30 cellular contexts compared by ENCODE assay signal in the genomic region with DNA sequence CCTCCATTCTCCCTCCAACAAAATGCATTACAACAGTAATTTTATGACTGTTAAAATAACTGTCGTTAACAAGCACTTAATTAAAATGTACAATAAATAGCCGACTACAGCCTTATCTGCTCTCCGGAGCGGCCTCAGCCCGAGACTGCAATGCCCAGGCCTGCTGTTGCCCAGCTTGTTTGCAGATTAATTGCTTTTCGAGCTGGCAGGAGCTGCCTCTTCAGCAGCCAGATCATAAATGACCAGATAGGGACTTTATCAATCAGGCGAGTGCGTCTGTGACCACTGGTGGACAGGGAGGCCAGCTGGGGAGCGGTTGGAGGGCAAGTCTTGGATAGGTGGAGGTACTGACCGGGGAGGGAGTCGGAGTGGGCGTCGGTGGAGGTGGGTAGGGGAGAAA. TPM values are rescaled to one million over a fixed set of nuclear protein-coding genes. Genes with fewer than 3 reads are reported as not detected.
"Had no signal": no experiment of that assay in that cellular context is flagged by ENCODE, and none has a peak within 500 bp of the region (broad histone marks: within the 10 kb centered on the region; RNA-seq: fewer than 3 reads in every experiment).

No MANE protein-coding gene starts in this region.

- H3K9me3 ChIP-seq: ascending aorta, breast epithelium, colonic mucosa, esophagus squamous epithelium, gastroesophageal sphincter, heart right ventricle had no signal

- H3K36me3 ChIP-seq: ascending aorta, breast epithelium, cardiac muscle cell, colonic mucosa, esophagus squamous epithelium, gastroesophageal sphincter, heart right ventricle had no signal

- H3K27ac ChIP-seq: ascending aorta, breast epithelium, cardiac muscle cell, colonic mucosa, epithelial cell of prostate, esophagus squamous epithelium, gastroesophageal sphincter, heart right ventricle had no signal

- H3K4me3 ChIP-seq: ascending aorta, breast epithelium, cardiac muscle cell, colonic mucosa, esophagus squamous epithelium, gastroesophageal sphincter, heart right ventricle had no signal

- H3K4me1 ChIP-seq: ascending aorta, breast epithelium, colonic mucosa, esophagus squamous epithelium, gastroesophageal sphincter, heart right ventricle had no signal

- DNase-seq: activated CD4-positive, alpha-beta memory T cell treated with anti-CD3 and anti-CD28 coated beads for 36 hours; activated CD4-positive, alpha-beta T cell treated with anti-CD3 and anti-CD28 coated beads for 36 hours; activated CD4-positive, alpha-beta T cell treated with anti-CD3 and anti-CD28 coated beads, Interleukin-2, amount 10 ng/mL, durations not matched to agents 24 days and 14 days; activated CD4-positive, CD25-positive, alpha-beta regulatory T cell; activated CD4-positive, CD25-positive, alpha-beta regulatory T cell treated with anti-CD3 and anti-CD28 coated beads, Interleukin-2, amount 50 U/mL, for 72 hours; activated CD8-positive, alpha-beta memory T cell treated with anti-CD3 and anti-CD28 coated beads, Interleukin-2, amount 10 ng/mL, durations not matched to agents 7 days and 5 days; activated CD8-positive, alpha-beta memory T cell treated with anti-CD3 and anti-CD28 coated beads, Interleukin-2, amount 50 U/mL, for 4 hours; activated CD8-positive, alpha-beta T cell treated with anti-CD3 and anti-CD28 coated beads, Interleukin-2, amount 10 ng/mL, durations not matched to agents 7 days and 5 days; activated effector memory CD4-positive, alpha-beta T cell treated with anti-CD3 and anti-CD28 coated beads, Interleukin-2, amount 50 U/mL, for 16 hours; activated naive CD4-positive, alpha-beta T cell treated with anti-CD3 and anti-CD28 coated beads, Interleukin-2, amount 10 ng/mL, durations not matched to agents 7 days and 5 days; activated naive CD8-positive, alpha-beta T cell treated with anti-CD3 and anti-CD28 coated beads, Interleukin-2, amount 10 ng/mL, durations not matched to agents 7 days and 5 days; activated T-cell treated with anti-CD3 and anti-CD28 coated beads, Interleukin-2, amount 50 U/mL, for 1 hour; activated T-cell treated with anti-CD3 and anti-CD28 coated beads, Interleukin-2, amount 50 U/mL, for 48 hours; central memory CD4-positive, alpha-beta T cell; cerebellar nuclear complex; colonic mucosa; effector CD8-positive, alpha-beta T cell; esophagus squamous epithelium; foreskin melanocyte; heart right ventricle; T-helper 17 cell; T1000 had no signal

- H3K27me3 ChIP-seq: ascending aorta, breast epithelium, cardiac muscle cell, colonic mucosa, esophagus squamous epithelium, heart right ventricle had no signal

RNA-seq across cellular contexts. Expression of gene IRX3, which starts 30.7 kb away (rescaled TPM):
- total RNA-seq: activated CD4-positive, alpha-beta T cell treated with anti-CD3 and anti-CD28 coated beads for 36 hours; activated CD8-positive, alpha-beta memory T cell treated with anti-CD3 and anti-CD28 coated beads for 36 hours; activated CD8-positive, alpha-beta T cell treated with anti-CD3 and anti-CD28 coated beads, Interleukin-2, amount 10 ng/mL, durations not matched to agents 7 days and 5 days; activated naive CD4-positive, alpha-beta T cell treated with anti-CD3 and anti-CD28 coated beads, Interleukin-2, amount 50 U/mL, for 72 hours; activated naive CD8-positive, alpha-beta T cell treated with anti-CD3 and anti-CD28 coated beads, Interleukin-2, amount 10 ng/mL, durations not matched to agents 7 days and 5 days; endothelial cell of umbilical vein had no signal
- polyA plus RNA-seq: endothelial cell of umbilical vein had no signal
